ENCODE assay signal across 8 cellular contexts in genomic region chr17:68184816-68185436, GRCh38.
DNase-seq lines count a peak whose midpoint lies in the region; ATAC-seq lines count a peak whose summit lies in the region.

No MANE protein-coding gene starts in this region.

- peak; percentile 75 for DNase-seq in activated CD4-positive, alpha-beta T cell treated with anti-CD3 and anti-CD28 coated beads for 36 hours
- DNase-seq in activated CD4-positive, alpha-beta T cell treated with anti-CD3 and anti-CD28 coated beads for 1 hour, result no peak
- DNase-seq in activated CD8-positive, alpha-beta memory T cell treated with anti-CD3 and anti-CD28 coated beads, Interleukin-2, amount 50 U/mL, for 48 hours, result peak; percentile 64
- peak; percentile 14 to 65 (median 42) for DNase-seq in stimulated activated naive CD4-positive, alpha-beta T cell (lab: John Stamatoyannopoulos, UW)
- DNase-seq in NCI-H2196 (lab: John Stamatoyannopoulos, UW; ENCODE audit: unreplicated experiment) (no peak), MV-4-11 (lab: John Stamatoyannopoulos, UW) (no peak), DMS153 treated with DMSO at 0.1 percent for 48 hours (lab: John Stamatoyannopoulos, UW; ENCODE audit: unreplicated experiment) (no peak)

- CTCF ChIA-PET in activated CD4-positive, alpha-beta T cell treated with anti-CD3 and anti-CD28 coated beads for 36 hours (lab: Charles Lee), result interaction anchor here (1.0 to 8.9 kb wide), 6 partner anchors 10 to 63 kb away, joined by 3 to 67 read pairs (median 5); partner anchors contain the start of gene AMZ2

- H3K4me3 Mint-ChIP-seq in activated CD4-positive, alpha-beta T cell treated with anti-CD3 and anti-CD28 coated beads for 36 hours, result peak overlapping the region; percentile 9

- H3K36me3 Mint-ChIP-seq in activated CD4-positive, alpha-beta T cell treated with anti-CD3 and anti-CD28 coated beads for 36 hours (ENCODE audit: low read depth), result no peaks in the 10 kb centered on the region

- ATAC-seq in activated CD4-positive, alpha-beta T cell treated with anti-CD3 and anti-CD28 coated beads for 36 hours, result peak; percentile 83
- ATAC-seq in HG03342 (IDR thresholded peaks at IDR 0.05; ENCODE audit: unreplicated experiment), result peak; percentile 55

- H3K27me3 Mint-ChIP-seq in activated CD4-positive, alpha-beta T cell treated with anti-CD3 and anti-CD28 coated beads for 36 hours, result no peaks in the 10 kb centered on the region

- H3K9me3 Mint-ChIP-seq in activated CD4-positive, alpha-beta T cell treated with anti-CD3 and anti-CD28 coated beads for 36 hours (ENCODE audit: low read depth), result no peaks in the 10 kb centered on the region

- POLR2A ChIA-PET in activated CD4-positive, alpha-beta T cell treated with anti-CD3 and anti-CD28 coated beads for 36 hours (lab: Charles Lee), result interaction anchor here (0.6 kb wide), 1 partner anchor 62 kb away, joined by 7 read pairs; no protein-coding TSS in a partner anchor

- intact Hi-C loops in activated CD4-positive, alpha-beta T cell treated with anti-CD3 and anti-CD28 coated beads for 36 hours (cut with DNase I, micrococcal nuclease), result loop anchor here in 1 of 2 experiments (2.0 kb wide), 1 partner anchor 14 kb away; no protein-coding TSS in a partner anchor

- peak overlapping the region; percentile 58 for H3K27ac Mint-ChIP-seq in activated CD4-positive, alpha-beta T cell treated with anti-CD3 and anti-CD28 coated beads for 36 hours

- peaks cover 55% of the 10 kb centered on the region for H3K4me1 Mint-ChIP-seq in activated CD4-positive, alpha-beta T cell treated with anti-CD3 and anti-CD28 coated beads for 36 hours

Comparison
In these comparisons a context has a peak if more than half of its experiments do, and no peak if none do; other contexts are left out.
1. DNase-seq: peak in activated CD4-positive, alpha-beta T cell treated with anti-CD3 and anti-CD28 coated beads for 36 hours (single experiment), activated CD8-positive, alpha-beta memory T cell treated with anti-CD3 and anti-CD28 coated beads, Interleukin-2, amount 50 U/mL, for 48 hours (single experiment) and stimulated activated naive CD4-positive, alpha-beta T cell (6 of 6); none in activated CD4-positive, alpha-beta T cell treated with anti-CD3 and anti-CD28 coated beads for 1 hour (single experiment), NCI-H2196 (single experiment), MV-4-11 (single experiment) and DMS153 treated with DMSO at 0.1 percent for 48 hours (single experiment).